ENCODE assay signal across 18 cellular contexts in genomic region chr11:9680028-9680427, GRCh38. TPM values are rescaled to one million over a fixed set of nuclear protein-coding genes. Genes with fewer than 3 reads are reported as not detected.
A peak's percentile ranks its signal among the peaks of the same experiment; 100 is the strongest.
DNase-seq lines count a peak whose midpoint lies in the region; ATAC-seq, FAIRE-seq and TF ChIP-seq lines count a peak whose summit lies in the region.
"Had no signal": no experiment of that assay in that cellular context is flagged by ENCODE, and none has a peak within 500 bp of the region (broad histone marks: within the 10 kb centered on the region; RNA-seq: fewer than 3 reads in every experiment).

No MANE protein-coding gene starts in this region.

- H3K79me2 ChIP-seq in SU-DHL-6 (ENCODE audit: insufficient read depth, low read length) = peaks cover 99% of the 10 kb centered on the region

- FAIRE-seq in GM12892 (lab: Jason Lieb, UNC) (peak; percentile 64), D721Med (lab: Jason Lieb, UNC) (no peak)
- FAIRE-seq: A549 had no signal

- no peaks in the 10 kb centered on the region for H3K9me3 Mint-ChIP-seq in stimulated activated memory B cell treated with anti-CD40 and anti-IgM and Interleukin-4, amounts not matched to agents 10 μg/mL and 1 μg/mL and 100 μg/mL, for 72 hours
- H3K9me3 Mint-ChIP-seq: H9 had no signal

- peak overlapping the region; percentile 27 for H3K4me3 Mint-ChIP-seq in stimulated activated memory B cell treated with anti-CD40 and anti-IgM and Interleukin-4, amounts not matched to agents 10 μg/mL and 1 μg/mL and 100 μg/mL, for 72 hours
- H3K4me3 Mint-ChIP-seq: CD4-positive, alpha-beta memory T cell; H9 had no signal

- peaks cover 50% of the 10 kb centered on the region for H3K4me1 Mint-ChIP-seq in stimulated activated memory B cell treated with anti-CD40 and anti-IgM and Interleukin-4, amounts not matched to agents 10 μg/mL and 1 μg/mL and 100 μg/mL, for 72 hours
- H3K4me1 Mint-ChIP-seq: CD4-positive, alpha-beta memory T cell had no signal

- peaks cover 21% of the 10 kb centered on the region for H3K36me3 ChIP-seq in SU-DHL-6 (ENCODE audit: low read length)

- no peaks in the 10 kb centered on the region for H3K27me3 ChIP-seq in SU-DHL-6 (ENCODE audit: low read length)
- H3K27me3 ChIP-seq: BLaER1, SJCRH30 had no signal

- H2AFZ ChIP-seq in SU-DHL-6 (ENCODE audit: low read depth, low read length, severe bottlenecking) = no peak overlapping the region

- H3K9me3 ChIP-seq in SU-DHL-6 (ENCODE audit: insufficient read depth, low read length) = no peaks in the 10 kb centered on the region
- H3K9me3 ChIP-seq: A549 had no signal

- DNase-seq in GM12892 (ENCODE audit: insufficient read length) (no peak), fibroblast of mammary gland (ENCODE audit: low read depth) (peak; percentile 19), D721Med (ENCODE audit: insufficient read length, low spot score) (no peak)
- DNase-seq: CD4-positive, alpha-beta memory T cell; EL; H9; NCI-H187 treated with DMSO at 0.1 percent for 48 hours; NCI-H2227 treated with DMSO at 0.1 percent for 48 hours; NCI-H524; SJCRH30 had no signal

- 0 out of 2 replicates have a peak overlapping the region, but pooled peaks have one; percentile 7 for H3K9ac ChIP-seq in SU-DHL-6 (ENCODE audit: low read length)
- H3K9ac ChIP-seq: BLaER1 had no signal

- TF ChIP-seq CTCF in SU-DHL-6 (IDR thresholded peaks at IDR 0.05; ENCODE audit: insufficient read depth, low read length, poor library complexity, severe bottlenecking) = no peak
- no peak for TF ChIP-seq CTCF in fibroblast of mammary gland (conservative IDR thresholded peaks at IDR 0.05; ENCODE audit: control insufficient read depth, insufficient read depth, low read depth, low read length)
- TF ChIP-seq CTCF in D721Med (IDR thresholded peaks at IDR 0.05; ENCODE audit: insufficient read depth, missing control alignments) = no peak

- peaks cover 32% of the 10 kb centered on the region for H4K20me1 ChIP-seq in SU-DHL-6 (ENCODE audit: low read depth, low read length)
- H4K20me1 ChIP-seq: BLaER1 had no signal

- H3K36me3 Mint-ChIP-seq in stimulated activated memory B cell treated with anti-CD40 and anti-IgM and Interleukin-4, amounts not matched to agents 10 μg/mL and 1 μg/mL and 100 μg/mL, for 72 hours = peaks cover 38% of the 10 kb centered on the region
- H3K36me3 Mint-ChIP-seq: CD4-positive, alpha-beta memory T cell had no signal

- peaks cover 93% of the 10 kb centered on the region for H3F3A ChIP-seq in SU-DHL-6 (ENCODE audit: insufficient read depth)

- peak overlapping the region; percentile 49 for H3K4me2 ChIP-seq in SU-DHL-6 (ENCODE audit: low read depth, low read length, poor library complexity, severe bottlenecking)
- H3K4me2 ChIP-seq: A549, BLaER1 had no signal

- H3K4me3 ChIP-seq in SU-DHL-6 (ENCODE audit: insufficient read depth, low read length, poor library complexity, severe bottlenecking) (no peak overlapping the region), fibroblast of mammary gland (ENCODE audit: control insufficient read depth, low read depth, low read length) (no peak overlapping the region)
- H3K4me3 ChIP-seq: A549, BLaER1, SJCRH30 had no signal

- H3K27ac Mint-ChIP-seq in stimulated activated memory B cell treated with anti-CD40 and anti-IgM and Interleukin-4, amounts not matched to agents 10 μg/mL and 1 μg/mL and 100 μg/mL, for 72 hours = peak overlapping the region; percentile 59
- H3K27ac Mint-ChIP-seq: CD4-positive, alpha-beta memory T cell had no signal

- H3K27me3 Mint-ChIP-seq in stimulated activated memory B cell treated with anti-CD40 and anti-IgM and Interleukin-4, amounts not matched to agents 10 μg/mL and 1 μg/mL and 100 μg/mL, for 72 hours = no peaks in the 10 kb centered on the region
- H3K27me3 Mint-ChIP-seq: CD4-positive, alpha-beta memory T cell had no signal

- H3K27ac ChIP-seq in SU-DHL-6 (ENCODE audit: low read depth, low read length) = peak overlapping the region; percentile 91
- H3K27ac ChIP-seq: A549, BLaER1, HL-60, SJCRH30 had no signal

- ATAC-seq in stimulated activated memory B cell treated with anti-CD40 and anti-IgM and Interleukin-4, amounts not matched to agents 10 μg/mL and 1 μg/mL and 100 μg/mL, for 72 hours = no peak
- ATAC-seq in GM19351 (IDR thresholded peaks at IDR 0.05; ENCODE audit: unreplicated experiment) (no peak), HG03460 (IDR thresholded peaks at IDR 0.05; ENCODE audit: unreplicated experiment) (no peak)
- ATAC-seq: A549, Panc1 had no signal

- no peak for TF ChIP-seq POLR2A in GM12892 (IDR thresholded peaks at IDR 0.05; ENCODE audit: low read depth, low read length)

- no peaks in the 10 kb centered on the region for H3K9me2 ChIP-seq in SU-DHL-6 (replicated peaks; ENCODE audit: insufficient read depth, low read length)

RNA-seq across cellular contexts. Expression of gene SWAP70, which starts 16.2 kb away (rescaled TPM):
- polyA plus RNA-seq in GM12892 (2012; ENCODE audit: missing spikeins) = 82.1 TPM
